18 cellular contexts compared by ENCODE assay signal in the genomic region with DNA sequence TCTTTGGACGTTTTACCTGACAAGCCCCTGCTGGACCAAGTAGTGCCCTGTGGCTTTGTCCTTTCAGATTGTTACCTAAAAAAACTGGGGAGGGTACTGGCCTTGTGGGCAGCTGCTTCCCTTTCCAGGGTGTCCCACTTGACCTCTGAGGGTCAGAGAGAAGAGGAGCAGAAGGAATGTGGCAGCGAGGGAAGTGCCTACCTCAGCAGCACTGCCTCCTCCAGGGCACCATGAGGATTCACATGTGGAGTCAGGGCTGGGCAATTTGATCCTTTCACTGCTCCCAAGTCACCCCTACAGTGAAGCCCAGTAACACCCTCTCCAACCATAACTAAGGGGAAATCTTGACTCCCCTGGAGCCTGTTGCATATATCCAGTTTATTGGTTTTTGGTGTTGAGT.
DNase-seq lines count a peak whose midpoint lies in the region; TF ChIP-seq lines count a peak whose summit lies in the region.
"Had no signal": no experiment of that assay in that cellular context is flagged by ENCODE, and none has a peak within 500 bp of the region (broad histone marks: within the 10 kb centered on the region; RNA-seq: fewer than 3 reads in every experiment).

No MANE protein-coding gene starts in this region.

- no peaks in the 10 kb centered on the region for H3K27me3 Mint-ChIP-seq in activated CD4-positive, alpha-beta memory T cell treated with anti-CD3 and anti-CD28 coated beads, Interleukin-2, amount 10 ng/mL, durations not matched to agents 7 days and 5 days

- H3K4me1 ChIP-seq in SJCRH30, result no peaks in the 10 kb centered on the region
- H3K4me1 ChIP-seq: gastrocnemius medialis, upper lobe of left lung had no signal

- peaks cover 6% of the 10 kb centered on the region for H3K4me1 Mint-ChIP-seq in activated CD4-positive, alpha-beta memory T cell treated with anti-CD3 and anti-CD28 coated beads, Interleukin-2, amount 10 ng/mL, durations not matched to agents 7 days and 5 days

- H3K36me3 Mint-ChIP-seq in activated CD4-positive, alpha-beta memory T cell treated with anti-CD3 and anti-CD28 coated beads, Interleukin-2, amount 10 ng/mL, durations not matched to agents 7 days and 5 days (ENCODE audit: low read depth), result peaks cover 36% of the 10 kb centered on the region

- 0 out of 2 replicates have a peak, but pooled peaks cover 3% of the 10 kb centered on the region for H3K9me3 ChIP-seq in SJCRH30 (replicated peaks)
- H3K9me3 ChIP-seq: gastrocnemius medialis, neutrophil, upper lobe of left lung had no signal

- no peak overlapping the region for H3K4me3 Mint-ChIP-seq in activated CD4-positive, alpha-beta memory T cell treated with anti-CD3 and anti-CD28 coated beads, Interleukin-2, amount 10 ng/mL, durations not matched to agents 7 days and 5 days

- no peak for TF ChIP-seq CTCF in fibroblast of mammary gland (conservative IDR thresholded peaks at IDR 0.05; ENCODE audit: control insufficient read depth, insufficient read depth, low read depth, low read length)
- peak; percentile 13 for TF ChIP-seq CTCF in retinal pigment epithelial cell (conservative IDR thresholded peaks at IDR 0.05; ENCODE audit: low read depth, low read length)

- POLR2A ChIA-PET in activated CD4-positive, alpha-beta memory T cell treated with anti-CD3 and anti-CD28 coated beads, Interleukin-2, amount 10 ng/mL, durations not matched to agents 7 days and 5 days (lab: Charles Lee), result interaction anchor here (0.6 kb wide), 1 partner anchor 216 kb away, joined by 3 read pairs; no protein-coding TSS in a partner anchor

- DNase-seq in DMS 273 (lab: John Stamatoyannopoulos, UW; ENCODE audit: unreplicated experiment), result peak; percentile 14
- DNase-seq in DMS 273 treated with DMSO at 0.1 percent for 48 hours (lab: John Stamatoyannopoulos, UW), result no peak
- peak; percentile 3 to 20 for DNase-seq in SJCRH30
- DNase-seq in fibroblast of mammary gland (ENCODE audit: low read depth), result peak; percentile 25
- DNase-seq in retinal pigment epithelial cell (ENCODE audit: low read depth), result no peak
- no peak for DNase-seq in activated CD4-positive, alpha-beta memory T cell treated with anti-CD3 and anti-CD28 coated beads, Interleukin-2, amount 10 ng/mL, durations not matched to agents 7 days and 5 days
- no peak for DNase-seq in NCI-H1436 (lab: John Stamatoyannopoulos, UW)
- no peak for DNase-seq in activated effector memory CD4-positive, alpha-beta T cell treated with anti-CD3 and anti-CD28 coated beads, Interleukin-2, amount 50 U/mL, for 16 hours
- DNase-seq: activated CD4-positive, alpha-beta T cell treated with anti-CD3 and anti-CD28 coated beads for 1 hour; activated T-cell treated with anti-CD3 and anti-CD28 coated beads, Interleukin-2, amount 50 U/mL, for 1 hour; gastrocnemius medialis; HCEC 1CT; NCI-H1436 treated with DMSO at 0.1 percent for 48 hours; NCI-H526 treated with DMSO at 0.1 percent for 48 hours; stimulated activated CD4-positive, alpha-beta T cell treated with anti-CD3 and anti-CD28 coated beads, Interleukin-12 subunit alpha, Interleukin-12 subunit beta, amount 100 ng/mL, for 4 hours; upper lobe of left lung had no signal

- H3K4me3 ChIP-seq in SJCRH30, result no peak overlapping the region
- no peak overlapping the region for H3K4me3 ChIP-seq in fibroblast of mammary gland (ENCODE audit: control insufficient read depth, low read depth, low read length)
- H3K4me3 ChIP-seq in retinal pigment epithelial cell (ENCODE audit: low read length), result no peak overlapping the region
- H3K4me3 ChIP-seq: gastrocnemius medialis, upper lobe of left lung had no signal

- H3K27me3 ChIP-seq in SJCRH30, result no peaks in the 10 kb centered on the region
- H3K27me3 ChIP-seq: gastrocnemius medialis, neutrophil, upper lobe of left lung had no signal

- no peak overlapping the region for H3K27ac Mint-ChIP-seq in activated CD4-positive, alpha-beta memory T cell treated with anti-CD3 and anti-CD28 coated beads, Interleukin-2, amount 10 ng/mL, durations not matched to agents 7 days and 5 days

- no peaks in the 10 kb centered on the region for H3K9me3 Mint-ChIP-seq in activated CD4-positive, alpha-beta memory T cell treated with anti-CD3 and anti-CD28 coated beads, Interleukin-2, amount 10 ng/mL, durations not matched to agents 7 days and 5 days

- CTCF ChIA-PET in activated CD4-positive, alpha-beta memory T cell treated with anti-CD3 and anti-CD28 coated beads, Interleukin-2, amount 10 ng/mL, durations not matched to agents 7 days and 5 days (lab: Charles Lee), result no interaction called here

- no peak overlapping the region for H3K27ac ChIP-seq in SJCRH30
- H3K27ac ChIP-seq: 22Rv1, gastrocnemius medialis, neutrophil, upper lobe of left lung had no signal

- peaks cover 30% of the 10 kb centered on the region for H3K36me3 ChIP-seq in SJCRH30
- H3K36me3 ChIP-seq: neutrophil had no signal

Comparison
In these comparisons a context has a peak if more than half of its experiments do, and no peak if none do; other contexts are left out.
1. DNase-seq: peak in DMS 273 (single experiment), SJCRH30 (2 of 2) and fibroblast of mammary gland (single experiment); none in DMS 273 treated with DMSO at 0.1 percent for 48 hours (single experiment), retinal pigment epithelial cell (single experiment), activated CD4-positive, alpha-beta memory T cell treated with anti-CD3 and anti-CD28 coated beads, Interleukin-2, amount 10 ng/mL, durations not matched to agents 7 days and 5 days (single experiment), NCI-H1436 (single experiment) and activated effector memory CD4-positive, alpha-beta T cell treated with anti-CD3 and anti-CD28 coated beads, Interleukin-2, amount 50 U/mL, for 16 hours (single experiment).